Comparison of ENCODE assay signal across 28 cellular contexts in the genomic region with DNA sequence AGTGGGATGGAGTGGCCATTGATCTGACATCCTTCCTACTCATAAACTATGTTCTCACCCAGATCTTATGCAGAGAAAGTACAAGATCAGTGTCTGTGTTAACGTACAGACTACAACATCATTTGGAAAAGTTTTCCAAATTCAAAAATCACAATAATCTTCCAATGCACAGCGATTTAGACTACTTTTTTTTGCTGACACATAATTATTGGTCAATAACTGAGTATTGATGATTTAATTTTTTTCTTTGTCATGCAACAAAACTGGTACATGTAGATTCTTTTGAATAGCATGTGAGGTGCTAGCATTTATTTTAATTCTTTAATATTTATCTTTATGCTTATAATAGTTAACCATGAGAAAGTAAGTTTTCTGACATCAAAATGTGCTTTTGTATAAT. TPM values are rescaled to one million over a fixed set of nuclear protein-coding genes. Genes with fewer than 3 reads are reported as not detected.
"Had no signal": no experiment of that assay in that cellular context is flagged by ENCODE, and none has a peak within 500 bp of the region (broad histone marks: within the 10 kb centered on the region; RNA-seq: fewer than 3 reads in every experiment).

No MANE protein-coding gene starts in this region.

- H3K9ac ChIP-seq: SK-N-SH had no signal

- H3K9me3 ChIP-seq: SJSA1, SK-N-SH had no signal

- H3K4me3 Mint-ChIP-seq: activated CD4-positive, alpha-beta T cell treated with anti-CD3 and anti-CD28 coated beads, Interleukin-2, amount 10 ng/mL, durations not matched to agents 24 days and 14 days; activated CD8-positive, alpha-beta T cell treated with anti-CD3 and anti-CD28 coated beads for 36 hours; activated naive CD8-positive, alpha-beta T cell treated with anti-CD3 and anti-CD28 coated beads for 36 hours; activated T-cell treated with anti-CD3 and anti-CD28 coated beads, Interleukin-2, amount 50 U/mL, for 72 hours; activated T-helper 17 cell treated with anti-CD3 and anti-CD28 coated beads, Interleukin-2, amount 50 U/mL, for 72 hours; T-helper 1 cell treated with Interleukin-12 subunit alpha and Interleukin-12 subunit beta and Interleukin-4 antibody, amounts not matched to agents 30 μg/mL and 1 μg/mL, for 36 hours; T-helper 2 cell treated with Interferon-gamma antibody and Interleukin-4, amounts not matched to agents 5 μg/mL and 100 μg/mL, for 36 hours had no signal

- H3K4me3 ChIP-seq: SJSA1 had no signal

- H3K27me3 ChIP-seq: brain microvascular endothelial cell, SJSA1 had no signal

- H3K36me3 ChIP-seq: brain microvascular endothelial cell, SJSA1 had no signal

- H3K4me1 ChIP-seq: SJSA1 had no signal

- H3K27ac Mint-ChIP-seq: activated CD4-positive, alpha-beta T cell treated with anti-CD3 and anti-CD28 coated beads, Interleukin-2, amount 10 ng/mL, durations not matched to agents 24 days and 14 days; activated CD8-positive, alpha-beta T cell treated with anti-CD3 and anti-CD28 coated beads for 36 hours; activated naive CD8-positive, alpha-beta T cell treated with anti-CD3 and anti-CD28 coated beads for 36 hours; activated T-cell treated with anti-CD3 and anti-CD28 coated beads, Interleukin-2, amount 50 U/mL, for 72 hours; activated T-helper 17 cell treated with anti-CD3 and anti-CD28 coated beads, Interleukin-2, amount 50 U/mL, for 72 hours; T-helper 1 cell treated with Interleukin-12 subunit alpha and Interleukin-12 subunit beta and Interleukin-4 antibody, amounts not matched to agents 30 μg/mL and 1 μg/mL, for 36 hours; T-helper 2 cell treated with Interferon-gamma antibody and Interleukin-4, amounts not matched to agents 5 μg/mL and 100 μg/mL, for 36 hours had no signal

- H3K4me1 Mint-ChIP-seq: activated CD4-positive, alpha-beta T cell treated with anti-CD3 and anti-CD28 coated beads, Interleukin-2, amount 10 ng/mL, durations not matched to agents 24 days and 14 days; activated naive CD8-positive, alpha-beta T cell treated with anti-CD3 and anti-CD28 coated beads for 36 hours; activated T-helper 17 cell treated with anti-CD3 and anti-CD28 coated beads, Interleukin-2, amount 50 U/mL, for 72 hours had no signal

- H3K4me2 ChIP-seq: SK-N-SH had no signal

- H3K27me3 Mint-ChIP-seq: activated CD4-positive, alpha-beta T cell treated with anti-CD3 and anti-CD28 coated beads, Interleukin-2, amount 10 ng/mL, durations not matched to agents 24 days and 14 days; activated naive CD8-positive, alpha-beta T cell treated with anti-CD3 and anti-CD28 coated beads for 36 hours; activated T-helper 17 cell treated with anti-CD3 and anti-CD28 coated beads, Interleukin-2, amount 50 U/mL, for 72 hours had no signal

- ATAC-seq: activated CD8-positive, alpha-beta T cell treated with anti-CD3 and anti-CD28 coated beads for 36 hours; activated T-cell treated with anti-CD3 and anti-CD28 coated beads, Interleukin-2, amount 50 U/mL, for 72 hours; activated T-helper 17 cell treated with anti-CD3 and anti-CD28 coated beads, Interleukin-2, amount 50 U/mL, for 72 hours; Panc1 had no signal

- DNase-seq: activated CD4-positive, alpha-beta T cell treated with anti-CD3 and anti-CD28 coated beads, Interleukin-2, amount 10 ng/mL, durations not matched to agents 24 days and 14 days; activated CD4-positive, alpha-beta T cell treated with anti-CD3 and anti-CD28 coated beads, Interleukin-2, amount 50 U/mL, for 4 hours; activated CD8-positive, alpha-beta T cell treated with anti-CD3 and anti-CD28 coated beads for 36 hours; activated effector memory CD4-positive, alpha-beta T cell treated with anti-CD3 and anti-CD28 coated beads, Interleukin-2, amount 50 U/mL, for 16 hours; activated naive CD4-positive, alpha-beta T cell; activated naive CD4-positive, alpha-beta T cell treated with anti-CD3 and anti-CD28 coated beads, Interleukin-2, amount 50 U/mL, for 16 hours; activated naive CD8-positive, alpha-beta T cell treated with anti-CD3 and anti-CD28 coated beads for 36 hours; activated T-cell treated with anti-CD3 and anti-CD28 coated beads, Interleukin-2, amount 50 U/mL, for 1 hour; activated T-cell treated with anti-CD3 and anti-CD28 coated beads, Interleukin-2, amount 50 U/mL, for 72 hours; amniotic stem cell; aorta; brain microvascular endothelial cell; NCI-H1092 treated with DMSO at 0.1 percent for 48 hours; NCI-H1417; NCI-H187 treated with DMSO at 0.1 percent for 48 hours; NCI-H2081; NCI-H2171 treated with DMSO at 0.1 percent for 48 hours; NCI-H226; NCI-H446 treated with DMSO at 0.1 percent for 48 hours; NCI-H524; SHP77 treated with DMSO at 0.1 percent for 48 hours; SK-N-SH had no signal

- H3K9me3 Mint-ChIP-seq: activated CD4-positive, alpha-beta T cell treated with anti-CD3 and anti-CD28 coated beads, Interleukin-2, amount 10 ng/mL, durations not matched to agents 24 days and 14 days; activated CD8-positive, alpha-beta T cell treated with anti-CD3 and anti-CD28 coated beads for 36 hours; activated naive CD8-positive, alpha-beta T cell treated with anti-CD3 and anti-CD28 coated beads for 36 hours; activated T-cell treated with anti-CD3 and anti-CD28 coated beads, Interleukin-2, amount 50 U/mL, for 72 hours; activated T-helper 17 cell treated with anti-CD3 and anti-CD28 coated beads, Interleukin-2, amount 50 U/mL, for 72 hours; T-helper 1 cell treated with Interleukin-12 subunit alpha and Interleukin-12 subunit beta and Interleukin-4 antibody, amounts not matched to agents 30 μg/mL and 1 μg/mL, for 36 hours; T-helper 2 cell treated with Interferon-gamma antibody and Interleukin-4, amounts not matched to agents 5 μg/mL and 100 μg/mL, for 36 hours had no signal

- H3K36me3 Mint-ChIP-seq: activated naive CD8-positive, alpha-beta T cell treated with anti-CD3 and anti-CD28 coated beads for 36 hours had no signal

- H3K27ac ChIP-seq: brain microvascular endothelial cell, SJSA1 had no signal

RNA-seq across cellular contexts. Expression of a gene that starts 9.8 kb away (rescaled TPM):
- total RNA-seq: activated CD4-positive, alpha-beta T cell treated with anti-CD3 and anti-CD28 coated beads, Interleukin-2, amount 10 ng/mL, durations not matched to agents 24 days and 14 days; activated CD8-positive, alpha-beta memory T cell treated with anti-CD3 and anti-CD28 coated beads for 36 hours; activated CD8-positive, alpha-beta T cell treated with anti-CD3 and anti-CD28 coated beads for 36 hours; activated naive CD8-positive, alpha-beta T cell treated with anti-CD3 and anti-CD28 coated beads for 36 hours; activated T-helper 17 cell treated with anti-CD3 and anti-CD28 coated beads, Interleukin-2, amount 50 U/mL, for 72 hours had no signal
